ENCODE assay signal across 1 cellular context in the genomic region with DNA sequence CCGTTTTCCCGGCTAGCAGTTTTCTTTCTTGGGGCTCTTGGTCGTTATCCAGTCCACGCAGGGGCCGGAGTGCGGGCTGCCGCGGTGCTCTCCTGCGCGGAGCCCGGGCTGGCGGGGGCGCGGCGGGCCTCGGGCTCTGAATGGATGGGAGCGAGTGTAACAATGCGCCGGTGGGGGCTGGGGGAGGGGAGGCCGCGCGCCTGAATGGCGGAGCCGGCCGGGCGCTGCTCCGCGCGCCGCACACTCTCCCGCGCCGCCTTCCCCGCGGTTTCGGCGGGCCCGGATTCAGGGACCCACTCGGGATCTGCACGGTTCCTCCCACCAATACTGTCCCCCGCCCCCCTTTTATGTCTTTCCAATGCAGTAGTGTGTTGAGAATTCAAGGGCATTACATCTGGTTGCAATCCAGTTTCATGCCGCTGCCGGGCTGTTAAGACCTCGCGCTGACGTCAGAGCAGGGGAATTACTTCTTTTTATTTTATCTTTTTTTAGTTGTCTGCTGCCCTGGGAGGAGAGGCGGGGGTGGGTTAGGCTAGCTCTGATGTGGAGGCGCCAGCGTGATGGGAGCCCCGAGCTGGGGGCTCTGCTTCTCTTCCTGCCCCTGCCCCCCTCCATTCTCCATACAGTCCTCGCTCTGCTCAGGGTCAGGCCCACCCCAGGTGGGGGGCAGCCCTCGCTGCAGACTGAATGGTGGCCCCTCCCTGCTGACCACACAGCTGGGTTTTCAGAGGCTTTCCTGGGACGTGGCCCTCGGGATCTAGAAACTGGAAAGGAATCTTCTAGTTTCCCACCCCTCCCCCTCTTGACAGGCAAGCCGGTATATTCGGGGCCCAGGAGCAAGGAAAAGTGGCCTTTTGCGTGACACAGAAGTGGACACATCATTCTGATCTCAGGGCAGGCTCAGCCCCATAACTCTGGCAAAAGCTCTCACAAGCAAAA.
TF ChIP-seq lines count a peak whose summit lies in the region.

No MANE protein-coding gene starts in this region.

TF ChIP-seq in HepG2, 621 proteins besides CTCF, POLR2A, EP300 and RAD21 (continued from another document and continues in another):
- TF ChIP-seq, protein P1, sequence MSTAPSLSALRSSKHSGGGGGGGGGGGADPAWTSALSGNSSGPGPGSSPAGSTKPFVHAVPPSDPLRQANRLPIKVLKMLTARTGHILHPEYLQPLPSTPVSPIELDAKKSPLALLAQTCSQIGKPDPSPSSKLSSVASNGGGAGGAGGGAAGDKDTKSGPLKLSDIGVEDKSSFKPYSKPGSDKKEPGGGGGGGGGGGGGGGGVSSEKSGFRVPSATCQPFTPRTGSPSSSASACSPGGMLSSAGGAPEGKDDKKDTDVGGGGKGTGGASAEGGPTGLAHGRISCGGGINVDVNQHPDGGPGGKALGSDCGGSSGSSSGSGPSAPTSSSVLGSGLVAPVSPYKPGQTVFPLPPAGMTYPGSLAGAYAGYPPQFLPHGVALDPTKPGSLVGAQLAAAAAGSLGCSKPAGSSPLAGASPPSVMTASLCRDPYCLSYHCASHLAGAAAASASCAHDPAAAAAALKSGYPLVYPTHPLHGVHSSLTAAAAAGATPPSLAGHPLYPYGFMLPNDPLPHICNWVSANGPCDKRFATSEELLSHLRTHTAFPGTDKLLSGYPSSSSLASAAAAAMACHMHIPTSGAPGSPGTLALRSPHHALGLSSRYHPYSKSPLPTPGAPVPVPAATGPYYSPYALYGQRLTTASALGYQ (CRISPR knock-in tag; IDR thresholded peaks at IDR 0.05) = no peak
- TF ChIP-seq, protein P2, sequence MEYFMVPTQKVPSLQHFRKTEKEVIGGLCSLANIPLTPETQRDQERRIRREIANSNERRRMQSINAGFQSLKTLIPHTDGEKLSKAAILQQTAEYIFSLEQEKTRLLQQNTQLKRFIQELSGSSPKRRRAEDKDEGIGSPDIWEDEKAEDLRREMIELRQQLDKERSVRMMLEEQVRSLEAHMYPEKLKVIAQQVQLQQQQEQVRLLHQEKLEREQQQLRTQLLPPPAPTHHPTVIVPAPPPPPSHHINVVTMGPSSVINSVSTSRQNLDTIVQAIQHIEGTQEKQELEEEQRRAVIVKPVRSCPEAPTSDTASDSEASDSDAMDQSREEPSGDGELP (IDR thresholded peaks at IDR 0.05; ENCODE audit: borderline replicate concordance, low read depth) = no peak
- TF ChIP-seq ZNF136 (CRISPR knock-in tag; IDR thresholded peaks at IDR 0.05; ENCODE audit: low read depth) = no peak
- TF ChIP-seq ZNF879 (CRISPR knock-in tag; IDR thresholded peaks at IDR 0.05) = no peak
- TF ChIP-seq, protein P3, sequence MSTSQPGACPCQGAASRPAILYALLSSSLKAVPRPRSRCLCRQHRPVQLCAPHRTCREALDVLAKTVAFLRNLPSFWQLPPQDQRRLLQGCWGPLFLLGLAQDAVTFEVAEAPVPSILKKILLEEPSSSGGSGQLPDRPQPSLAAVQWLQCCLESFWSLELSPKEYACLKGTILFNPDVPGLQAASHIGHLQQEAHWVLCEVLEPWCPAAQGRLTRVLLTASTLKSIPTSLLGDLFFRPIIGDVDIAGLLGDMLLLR (CRISPR knock-in tag; IDR thresholded peaks at IDR 0.05) = no peak
- no peak for TF ChIP-seq KDM1A (CRISPR knock-in tag; IDR thresholded peaks at IDR 0.05)
- TF ChIP-seq HNRNPUL1 (IDR thresholded peaks at IDR 0.05; ENCODE audit: low read depth, low read length) = no peak
- no peak for TF ChIP-seq SMAD1 (CRISPR knock-in tag; IDR thresholded peaks at IDR 0.05; ENCODE audit: borderline replicate concordance, low read depth)
- TF ChIP-seq TOE1 (CRISPR knock-in tag; IDR thresholded peaks at IDR 0.05) = no peak
- TF ChIP-seq ZFYVE20 (CRISPR knock-in tag; IDR thresholded peaks at IDR 0.05; ENCODE audit: borderline replicate concordance, low read depth) = no peak
- TF ChIP-seq ZKSCAN1 (IDR thresholded peaks at IDR 0.05; ENCODE audit: low read length) = no peak
- TF ChIP-seq TCF7 (IDR thresholded peaks at IDR 0.05; ENCODE audit: low read depth) = no peak
- TF ChIP-seq NFIB (CRISPR knock-in tag; IDR thresholded peaks at IDR 0.05; ENCODE audit: borderline replicate concordance) = no peak
- no peak for TF ChIP-seq NFATC3 (CRISPR knock-in tag; IDR thresholded peaks at IDR 0.05)
- no peak for TF ChIP-seq ZSCAN25 (CRISPR knock-in tag; IDR thresholded peaks at IDR 0.05)
- no peak for TF ChIP-seq ZNF256 (CRISPR knock-in tag; conservative IDR thresholded peaks at IDR 0.05)
- no peak for TF ChIP-seq CBX1 (IDR thresholded peaks at IDR 0.05; ENCODE audit: low read depth)
- TF ChIP-seq ZNF329 (CRISPR knock-in tag; IDR thresholded peaks at IDR 0.05; ENCODE audit: low read depth) = no peak
- TF ChIP-seq NFIC (IDR thresholded peaks at IDR 0.05; ENCODE audit: low read length) = no peak
- TF ChIP-seq KLF12 (CRISPR knock-in tag; IDR thresholded peaks at IDR 0.05; ENCODE audit: borderline replicate concordance) = no peak
- TF ChIP-seq ZNF556 (CRISPR knock-in tag; IDR thresholded peaks at IDR 0.05; ENCODE audit: borderline replicate concordance) = no peak
- TF ChIP-seq RBFOX2 (IDR thresholded peaks at IDR 0.05; ENCODE audit: low read depth, low read length) = peak; percentile 48; the same call in 1 of the 2 replicates
- TF ChIP-seq, protein P4, sequence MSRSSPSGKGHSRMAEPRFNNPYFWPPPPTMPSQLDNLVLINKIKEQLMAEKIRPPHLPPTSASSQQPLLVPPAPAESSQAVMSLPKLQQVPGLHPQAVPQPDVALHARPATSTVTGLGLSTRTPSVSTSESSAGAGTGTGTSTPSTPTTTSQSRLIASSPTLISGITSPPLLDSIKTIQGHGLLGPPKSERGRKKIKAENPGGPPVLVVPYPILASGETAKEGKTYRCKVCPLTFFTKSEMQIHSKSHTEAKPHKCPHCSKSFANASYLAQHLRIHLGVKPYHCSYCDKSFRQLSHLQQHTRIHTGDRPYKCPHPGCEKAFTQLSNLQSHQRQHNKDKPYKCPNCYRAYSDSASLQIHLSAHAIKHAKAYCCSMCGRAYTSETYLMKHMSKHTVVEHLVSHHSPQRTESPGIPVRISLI (CRISPR knock-in tag; IDR thresholded peaks at IDR 0.05; ENCODE audit: borderline replicate concordance) = no peak
- peak; percentile 41 for TF ChIP-seq SAP130 (CRISPR knock-in tag; IDR thresholded peaks at IDR 0.05; ENCODE audit: low read depth)
- TF ChIP-seq ZNF563 (CRISPR knock-in tag; IDR thresholded peaks at IDR 0.05) = no peak
- TF ChIP-seq KDM2A (CRISPR knock-in tag; IDR thresholded peaks at IDR 0.05; ENCODE audit: borderline replicate concordance, low read depth) = no peak
- TF ChIP-seq ZNF775 (CRISPR knock-in tag; IDR thresholded peaks at IDR 0.05; ENCODE audit: borderline replicate concordance) = no peak
- TF ChIP-seq TCF7L2 (IDR thresholded peaks at IDR 0.05; ENCODE audit: low read depth, low read length) = no peak
- peak; percentile 59; the same call in 1 of the 2 replicates for TF ChIP-seq SIN3A (IDR thresholded peaks at IDR 0.05; ENCODE audit: borderline replicate concordance, low read depth, low read length)
- TF ChIP-seq CBFB (CRISPR knock-in tag; IDR thresholded peaks at IDR 0.05) = no peak
- TF ChIP-seq ZNF253 (CRISPR knock-in tag; IDR thresholded peaks at IDR 0.05; ENCODE audit: borderline replicate concordance) = no peak
- no peak for TF ChIP-seq ZFP36L2 (CRISPR knock-in tag; IDR thresholded peaks at IDR 0.05)
- TF ChIP-seq HNRNPH1 (optimal IDR thresholded peaks at IDR 0.05; ENCODE audit: low read depth, low read length) = no peak
- TF ChIP-seq AKAP8 (CRISPR knock-in tag; IDR thresholded peaks at IDR 0.05) = no peak
- TF ChIP-seq MTF1 (CRISPR knock-in tag; IDR thresholded peaks at IDR 0.05) = no peak
- no peak for TF ChIP-seq ZNF530 (CRISPR knock-in tag; IDR thresholded peaks at IDR 0.05; ENCODE audit: low read depth)
- TF ChIP-seq, protein P5, sequence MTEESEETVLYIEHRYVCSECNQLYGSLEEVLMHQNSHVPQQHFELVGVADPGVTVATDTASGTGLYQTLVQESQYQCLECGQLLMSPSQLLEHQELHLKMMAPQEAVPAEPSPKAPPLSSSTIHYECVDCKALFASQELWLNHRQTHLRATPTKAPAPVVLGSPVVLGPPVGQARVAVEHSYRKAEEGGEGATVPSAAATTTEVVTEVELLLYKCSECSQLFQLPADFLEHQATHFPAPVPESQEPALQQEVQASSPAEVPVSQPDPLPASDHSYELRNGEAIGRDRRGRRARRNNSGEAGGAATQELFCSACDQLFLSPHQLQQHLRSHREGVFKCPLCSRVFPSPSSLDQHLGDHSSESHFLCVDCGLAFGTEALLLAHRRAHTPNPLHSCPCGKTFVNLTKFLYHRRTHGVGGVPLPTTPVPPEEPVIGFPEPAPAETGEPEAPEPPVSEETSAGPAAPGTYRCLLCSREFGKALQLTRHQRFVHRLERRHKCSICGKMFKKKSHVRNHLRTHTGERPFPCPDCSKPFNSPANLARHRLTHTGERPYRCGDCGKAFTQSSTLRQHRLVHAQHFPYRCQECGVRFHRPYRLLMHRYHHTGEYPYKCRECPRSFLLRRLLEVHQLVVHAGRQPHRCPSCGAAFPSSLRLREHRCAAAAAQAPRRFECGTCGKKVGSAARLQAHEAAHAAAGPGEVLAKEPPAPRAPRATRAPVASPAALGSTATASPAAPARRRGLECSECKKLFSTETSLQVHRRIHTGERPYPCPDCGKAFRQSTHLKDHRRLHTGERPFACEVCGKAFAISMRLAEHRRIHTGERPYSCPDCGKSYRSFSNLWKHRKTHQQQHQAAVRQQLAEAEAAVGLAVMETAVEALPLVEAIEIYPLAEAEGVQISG (CRISPR knock-in tag; IDR thresholded peaks at IDR 0.05) = no peak
- no peak for TF ChIP-seq ADNP (CRISPR knock-in tag; IDR thresholded peaks at IDR 0.05)
- no peak for TF ChIP-seq MEF2D (CRISPR knock-in tag; IDR thresholded peaks at IDR 0.05)
- no peak for TF ChIP-seq EEA1 (CRISPR knock-in tag; IDR thresholded peaks at IDR 0.05; ENCODE audit: borderline replicate concordance)
- 0 out of 2 replicates have a peak, but pooled peaks have one; percentile 10 for TF ChIP-seq PHF8 (CRISPR knock-in tag; IDR thresholded peaks at IDR 0.05)
- no peak for TF ChIP-seq MIER3 (CRISPR knock-in tag; IDR thresholded peaks at IDR 0.05; ENCODE audit: borderline replicate concordance)
- no peak for TF ChIP-seq MBD4 (IDR thresholded peaks at IDR 0.05; ENCODE audit: borderline replicate concordance, low read length)
- TF ChIP-seq, protein P6, sequence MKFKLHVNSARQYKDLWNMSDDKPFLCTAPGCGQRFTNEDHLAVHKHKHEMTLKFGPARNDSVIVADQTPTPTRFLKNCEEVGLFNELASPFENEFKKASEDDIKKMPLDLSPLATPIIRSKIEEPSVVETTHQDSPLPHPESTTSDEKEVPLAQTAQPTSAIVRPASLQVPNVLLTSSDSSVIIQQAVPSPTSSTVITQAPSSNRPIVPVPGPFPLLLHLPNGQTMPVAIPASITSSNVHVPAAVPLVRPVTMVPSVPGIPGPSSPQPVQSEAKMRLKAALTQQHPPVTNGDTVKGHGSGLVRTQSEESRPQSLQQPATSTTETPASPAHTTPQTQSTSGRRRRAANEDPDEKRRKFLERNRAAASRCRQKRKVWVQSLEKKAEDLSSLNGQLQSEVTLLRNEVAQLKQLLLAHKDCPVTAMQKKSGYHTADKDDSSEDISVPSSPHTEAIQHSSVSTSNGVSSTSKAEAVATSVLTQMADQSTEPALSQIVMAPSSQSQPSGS (CRISPR knock-in tag; IDR thresholded peaks at IDR 0.05) = 0 out of 2 replicates have a peak, but pooled peaks have one; percentile 1
- TF ChIP-seq ZBTB21 (CRISPR knock-in tag; IDR thresholded peaks at IDR 0.05) = no peak
- TF ChIP-seq ZNF225 (CRISPR knock-in tag; IDR thresholded peaks at IDR 0.05) = no peak
- no peak for TF ChIP-seq ZNF878 (CRISPR knock-in tag; IDR thresholded peaks at IDR 0.05)
- TF ChIP-seq SKI (IDR thresholded peaks at IDR 0.05; ENCODE audit: partially characterized antibody) = no peak
- no peak for TF ChIP-seq HIVEP1 (CRISPR knock-in tag; IDR thresholded peaks at IDR 0.05)
- TF ChIP-seq ZNF589 (CRISPR knock-in tag; conservative IDR thresholded peaks at IDR 0.05) = no peak
- no peak for TF ChIP-seq U2AF1 (optimal IDR thresholded peaks at IDR 0.05; ENCODE audit: low read depth, low read length)
- TF ChIP-seq ATRX (CRISPR knock-in tag; IDR thresholded peaks at IDR 0.05; ENCODE audit: borderline replicate concordance) = no peak
- no peak for TF ChIP-seq ZNF350 (CRISPR knock-in tag; IDR thresholded peaks at IDR 0.05; ENCODE audit: borderline replicate concordance, low read depth)
- no peak for TF ChIP-seq ZNF670 (CRISPR knock-in tag; IDR thresholded peaks at IDR 0.05; ENCODE audit: borderline replicate concordance)
- TF ChIP-seq, protein P7, sequence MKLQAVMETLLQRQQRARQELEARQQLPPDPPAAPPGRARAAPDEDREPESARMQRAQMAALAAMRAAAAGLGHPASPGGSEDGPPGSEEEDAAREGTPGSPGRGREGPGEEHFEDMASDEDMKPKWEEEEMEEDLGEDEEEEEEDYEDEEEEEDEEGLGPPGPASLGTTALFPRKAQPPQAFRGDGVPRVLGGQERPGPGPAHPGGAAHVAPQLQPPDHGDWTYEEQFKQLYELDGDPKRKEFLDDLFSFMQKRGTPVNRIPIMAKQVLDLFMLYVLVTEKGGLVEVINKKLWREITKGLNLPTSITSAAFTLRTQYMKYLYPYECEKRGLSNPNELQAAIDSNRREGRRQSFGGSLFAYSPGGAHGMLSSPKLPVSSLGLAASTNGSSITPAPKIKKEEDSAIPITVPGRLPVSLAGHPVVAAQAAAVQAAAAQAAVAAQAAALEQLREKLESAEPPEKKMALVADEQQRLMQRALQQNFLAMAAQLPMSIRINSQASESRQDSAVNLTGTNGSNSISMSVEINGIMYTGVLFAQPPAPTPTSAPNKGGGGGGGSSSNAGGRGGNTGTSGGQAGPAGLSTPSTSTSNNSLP (IDR thresholded peaks at IDR 0.05; ENCODE audit: low read depth, low read length) = no peak
- no peak for TF ChIP-seq TEAD2 (CRISPR knock-in tag; IDR thresholded peaks at IDR 0.05)
- no peak for TF ChIP-seq ZNF652 (CRISPR knock-in tag; IDR thresholded peaks at IDR 0.05; ENCODE audit: borderline replicate concordance, low read depth)
- TF ChIP-seq SNAI1 (CRISPR knock-in tag; IDR thresholded peaks at IDR 0.05; ENCODE audit: borderline replicate concordance) = no peak
- TF ChIP-seq, protein P8, sequence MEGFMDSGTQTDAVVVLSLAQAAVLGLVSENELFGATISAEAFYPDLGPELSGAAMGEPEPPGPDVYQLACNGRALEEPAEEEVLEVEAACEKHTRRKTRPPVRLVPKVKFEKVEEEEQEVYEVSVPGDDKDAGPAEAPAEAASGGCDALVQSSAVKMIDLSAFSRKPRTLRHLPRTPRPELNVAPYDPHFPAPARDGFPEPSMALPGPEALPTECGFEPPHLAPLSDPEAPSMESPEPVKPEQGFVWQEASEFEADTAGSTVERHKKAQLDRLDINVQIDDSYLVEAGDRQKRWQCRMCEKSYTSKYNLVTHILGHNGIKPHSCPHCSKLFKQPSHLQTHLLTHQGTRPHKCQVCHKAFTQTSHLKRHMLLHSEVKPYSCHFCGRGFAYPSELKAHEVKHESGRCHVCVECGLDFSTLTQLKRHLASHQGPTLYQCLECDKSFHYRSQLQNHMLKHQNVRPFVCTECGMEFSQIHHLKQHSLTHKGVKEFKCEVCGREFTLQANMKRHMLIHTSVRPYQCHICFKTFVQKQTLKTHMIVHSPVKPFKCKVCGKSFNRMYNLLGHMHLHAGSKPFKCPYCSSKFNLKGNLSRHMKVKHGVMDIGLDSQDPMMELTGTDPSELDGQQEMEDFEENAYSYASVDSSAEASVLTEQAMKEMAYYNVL (CRISPR knock-in tag; IDR thresholded peaks at IDR 0.05; ENCODE audit: borderline replicate concordance) = no peak; the same call in 1 of the 2 replicates
- no peak for TF ChIP-seq RXRB (CRISPR knock-in tag; IDR thresholded peaks at IDR 0.05; ENCODE audit: borderline replicate concordance)
